In the genomic region with DNA sequence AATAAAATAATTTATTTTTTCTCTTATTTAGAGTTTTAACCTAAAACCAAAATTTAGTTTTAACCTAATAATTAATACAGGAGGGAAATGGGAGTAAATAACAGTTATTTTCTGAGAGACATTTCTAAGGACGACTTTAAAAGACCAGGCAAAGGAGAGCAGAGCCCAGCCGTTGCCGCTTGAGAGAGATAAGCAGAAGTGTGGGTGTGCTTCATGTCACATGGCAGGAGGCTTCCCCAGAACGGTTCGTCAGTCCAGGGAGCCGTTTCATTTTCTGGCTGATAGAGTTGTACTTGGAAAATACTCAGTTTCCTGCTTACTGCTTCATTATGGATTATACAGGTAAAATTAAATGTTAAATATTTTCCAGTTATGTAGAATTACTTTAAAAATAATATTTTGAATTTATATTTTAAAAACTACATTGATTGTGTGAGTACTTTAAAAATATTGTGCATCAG, we compare ENCODE assay signal across 8 cellular contexts.
A peak's percentile ranks its signal among the peaks of the same experiment; 100 is the strongest.
DNase-seq lines count a peak whose midpoint lies in the region; ATAC-seq and TF ChIP-seq lines count a peak whose summit lies in the region.

No MANE protein-coding gene starts in this region.

- no peaks in the 10 kb centered on the region for H3K27me3 ChIP-seq in adrenal gland
- no peaks in the 10 kb centered on the region for H3K27me3 ChIP-seq in subcutaneous abdominal adipose tissue (ENCODE audit: control insufficient read depth in 5 of 5, insufficient read depth in 4 of 5, low read length in 5 of 5)
- H3K27me3 ChIP-seq in HAP-1 (ENCODE audit: low read depth): no peaks in the 10 kb centered on the region

- H3K4me1 ChIP-seq in adrenal gland (replicated peaks in 1 of 2) (peaks cover 0 to 22% of the 10 kb centered on the region in 2 donors), subcutaneous abdominal adipose tissue (ENCODE audit: control insufficient read depth in 5 of 5, insufficient read depth in 5 of 5, low read length in 5 of 5) (peaks cover 0 to 6% (median 0%) of the 10 kb centered on the region in 5 donors), HAP-1 (peaks cover 3% of the 10 kb centered on the region)

- peak; percentile 38 for ATAC-seq in GM21717 (IDR thresholded peaks at IDR 0.05; ENCODE audit: unreplicated experiment)
- ATAC-seq in GM21528 (IDR thresholded peaks at IDR 0.05; ENCODE audit: low FRiP score, unreplicated experiment): no peak

- in situ Hi-C loops in HAP-1 (cut with MboI; ENCODE audit: low sequenced_read_pairs): no loop called here

- peak in 1 of 2 donors; percentile 36 for TF ChIP-seq POLR2A in adrenal gland (IDR thresholded peaks at IDR 0.05)

- 1 to 4% (median 3%) methylated on average over 6 of the region's 6 CpGs for WGBS in adrenal gland, 4 donors

- H3K36me3 ChIP-seq in adrenal gland (replicated peaks in 1 of 2): no peaks in the 10 kb centered on the region
- no peaks in the 10 kb centered on the region for H3K36me3 ChIP-seq in subcutaneous abdominal adipose tissue (ENCODE audit: control insufficient read depth in 5 of 5, insufficient read depth in 5 of 5, low read length in 5 of 5)
- H3K36me3 ChIP-seq in HAP-1 (replicated peaks): no peaks in the 10 kb centered on the region

- H3K9ac ChIP-seq in subcutaneous abdominal adipose tissue (ENCODE audit: low read length in 5 of 5): peak overlapping the region in 3 of 5 donors; percentile 4 to 49 (median 16)

- H3K9me3 ChIP-seq in adrenal gland (replicated peaks in 1 of 3) (no peaks in the 10 kb centered on the region), subcutaneous abdominal adipose tissue (ENCODE audit: control insufficient read depth in 5 of 5, low read length in 5 of 5) (no peaks in the 10 kb centered on the region), HAP-1 (no peaks in the 10 kb centered on the region)

- peak; percentile 30 for DNase-seq in GM12864 (ENCODE audit: low read depth)
- peak; percentile 88 for DNase-seq in NCI-H1092 treated with DMSO at 0.1 percent for 48 hours (lab: John Stamatoyannopoulos, UW)
- peak; percentile 62 to 86 (median 79) for DNase-seq in adrenal gland
- DNase-seq in iris pigment epithelial cell (ENCODE audit: low read depth): peak; percentile 81
- DNase-seq in HAP-1 (ENCODE audit: low spot score in 2 of 2): no peak

- peak overlapping the region in 2 of 5 donors; percentile 8 to 42 for H3K27ac ChIP-seq in adrenal gland
- no peak overlapping the region for H3K27ac ChIP-seq in subcutaneous abdominal adipose tissue (ENCODE audit: low read depth, low read length)

- H3K4me3 ChIP-seq in GM12864 (ENCODE audit: low read depth, low read length) (peak overlapping the region; percentile 49), adrenal gland (peak overlapping the region in 1 of 4 donors; percentile 30), subcutaneous abdominal adipose tissue (ENCODE audit: low read depth in 1 of 5, low read length in 5 of 5) (peak overlapping the region in 4 of 5 donors; percentile 10 to 25 (median 20)), HAP-1 (no peak overlapping the region)

- intact Hi-C loops in adrenal gland (cut with DNase I): no loop called here

- TF ChIP-seq CTCF in GM12864 (IDR thresholded peaks at IDR 0.05; ENCODE audit: low read depth, low read length, missing control alignments): no peak
- TF ChIP-seq CTCF in adrenal gland (IDR thresholded peaks at IDR 0.05): no peak

Comparison
In these comparisons a context has a peak if more than half of its experiments do, and no peak if none do; other contexts are left out.
1. DNase-seq: peak in GM12864 (single experiment), NCI-H1092 treated with DMSO at 0.1 percent for 48 hours (single experiment), adrenal gland (7 of 7) and iris pigment epithelial cell (single experiment); none in HAP-1 (0 of 2).